ENCODE assay signal across 31 cellular contexts in genomic region chr19:54392078-54392477, GRCh38. TPM values are rescaled to one million over a fixed set of nuclear protein-coding genes. Genes with fewer than 3 reads are reported as not detected.
"Had no signal": no experiment of that assay in that cellular context is flagged by ENCODE, and none has a peak within 500 bp of the region (broad histone marks: within the 10 kb centered on the region; RNA-seq: fewer than 3 reads in every experiment).

No MANE protein-coding gene starts in this region.

- H3K27ac Mint-ChIP-seq: activated CD8-positive, alpha-beta memory T cell treated with anti-CD3 and anti-CD28 coated beads, Interleukin-2, amount 10 ng/mL, durations not matched to agents 7 days and 5 days; activated CD8-positive, alpha-beta T cell treated with anti-CD3 and anti-CD28 coated beads, Interleukin-2, amount 10 ng/mL, durations not matched to agents 7 days and 5 days; mesothelial cell of epicardium; WTC11 had no signal

- DNase-seq: activated CD4-positive, alpha-beta T cell treated with anti-CD3 and anti-CD28 coated beads for 1 hour; activated CD8-positive, alpha-beta memory T cell treated with anti-CD3 and anti-CD28 coated beads, Interleukin-2, amount 10 ng/mL, durations not matched to agents 7 days and 5 days; activated CD8-positive, alpha-beta T cell treated with anti-CD3 and anti-CD28 coated beads, Interleukin-2, amount 10 ng/mL, durations not matched to agents 7 days and 5 days; activated effector memory CD4-positive, alpha-beta T cell treated with Interleukin-2 at 50 U/mL for 16 hours; activated naive CD4-positive, alpha-beta T cell treated with Interleukin-2 at 50 U/mL for 16 hours; activated T-cell treated with anti-CD3 and anti-CD28 coated beads, Interleukin-2, amount 50 U/mL, for 48 hours; amniotic stem cell; central memory CD4-positive, alpha-beta T cell; hippocampal formation; left cardiac atrium; naive thymus-derived CD4-positive, alpha-beta T cell; pancreas; retina; stimulated activated CD4-positive, alpha-beta T cell treated with anti-CD3 and anti-CD28 coated beads, Interleukin-12 subunit alpha, Interleukin-12 subunit beta, amount 100 ng/mL, for 4 hours; stimulated activated CD4-positive, alpha-beta T cell treated with anti-CD3 and anti-CD28 coated beads, Interleukin-4, amount 100 ng/mL, for 1 hour; stimulated activated naive CD8-positive, alpha-beta T cell treated with anti-CD3 and anti-CD28 coated beads, Interleukin-15, Interleukin-2, amounts not matched to agents 100 U/mL and 50 U/mL, for 24 hours; transverse colon had no signal

- H3K27ac ChIP-seq: gastroesophageal sphincter, pancreas, prostate gland, skin epidermis, testis, transverse colon had no signal

- ATAC-seq: activated CD8-positive, alpha-beta memory T cell treated with anti-CD3 and anti-CD28 coated beads, Interleukin-2, amount 10 ng/mL, durations not matched to agents 7 days and 5 days; activated CD8-positive, alpha-beta T cell treated with anti-CD3 and anti-CD28 coated beads, Interleukin-2, amount 10 ng/mL, durations not matched to agents 7 days and 5 days; gastroesophageal sphincter; left cardiac atrium; naive thymus-derived CD4-positive, alpha-beta T cell; sciatic nerve; stimulated activated naive CD8-positive, alpha-beta T cell treated with anti-CD3 and anti-CD28 coated beads, Interleukin-15, Interleukin-2, amounts not matched to agents 100 U/mL and 50 U/mL, for 24 hours had no signal

- H3K36me3 Mint-ChIP-seq: activated CD8-positive, alpha-beta memory T cell treated with anti-CD3 and anti-CD28 coated beads, Interleukin-2, amount 10 ng/mL, durations not matched to agents 7 days and 5 days; mesothelial cell of epicardium; naive thymus-derived CD4-positive, alpha-beta T cell; WTC11 had no signal

- H3K27me3 ChIP-seq: testis had no signal

- H3K9me3 Mint-ChIP-seq: mesothelial cell of epicardium; naive thymus-derived CD4-positive, alpha-beta T cell; WTC11 had no signal

- H3K4me3 ChIP-seq: gastroesophageal sphincter, pancreas, prostate gland, skin epidermis, testis, transverse colon had no signal

- H3K4me3 Mint-ChIP-seq: activated CD8-positive, alpha-beta memory T cell treated with anti-CD3 and anti-CD28 coated beads, Interleukin-2, amount 10 ng/mL, durations not matched to agents 7 days and 5 days; activated CD8-positive, alpha-beta T cell treated with anti-CD3 and anti-CD28 coated beads, Interleukin-2, amount 10 ng/mL, durations not matched to agents 7 days and 5 days; mesothelial cell of epicardium; naive thymus-derived CD4-positive, alpha-beta T cell; WTC11 had no signal

- H3K36me3 ChIP-seq: gastroesophageal sphincter, pancreas, prostate gland, transverse colon had no signal

- H3K9me3 ChIP-seq: gastroesophageal sphincter, pancreas, prostate gland, testis, transverse colon had no signal

- H3K4me1 ChIP-seq: gastroesophageal sphincter, pancreas, prostate gland had no signal

RNA-seq across cellular contexts. Expression of gene TTYH1, which starts 23.2 kb away (rescaled TPM):
- total RNA-seq: endothelial cell of umbilical vein, fibroblast of lung, fibroblast of villous mesenchyme had no signal
- polyA plus RNA-seq: endothelial cell of umbilical vein, fibroblast of lung had no signal

RNA-seq across cellular contexts. Expression of gene LAIR1, which starts 27.3 kb away (rescaled TPM):
- total RNA-seq: astrocyte, endothelial cell of umbilical vein, fibroblast of lung had no signal
- polyA plus RNA-seq: endothelial cell of umbilical vein, fibroblast of lung, keratinocyte, neural cell had no signal

RNA-seq across cellular contexts. Expression of gene LILRA4, which starts 53.1 kb away (rescaled TPM):
- total RNA-seq: activated CD8-positive, alpha-beta memory T cell treated with anti-CD3 and anti-CD28 coated beads, Interleukin-2, amount 10 ng/mL, durations not matched to agents 7 days and 5 days; activated CD8-positive, alpha-beta T cell treated with anti-CD3 and anti-CD28 coated beads, Interleukin-2, amount 10 ng/mL, durations not matched to agents 7 days and 5 days; astrocyte; endothelial cell of umbilical vein; fibroblast of lung; fibroblast of villous mesenchyme; gastroesophageal sphincter; left cardiac atrium; mesothelial cell of epicardium; urinary bladder; WTC11 had no signal
- polyA plus RNA-seq: endothelial cell of umbilical vein; fibroblast of lung; keratinocyte; naive thymus-derived CD4-positive, alpha-beta T cell; neural cell; pancreas; urinary bladder had no signal
